Comparison of ENCODE assay signal across 1 cellular context in the genomic region with DNA sequence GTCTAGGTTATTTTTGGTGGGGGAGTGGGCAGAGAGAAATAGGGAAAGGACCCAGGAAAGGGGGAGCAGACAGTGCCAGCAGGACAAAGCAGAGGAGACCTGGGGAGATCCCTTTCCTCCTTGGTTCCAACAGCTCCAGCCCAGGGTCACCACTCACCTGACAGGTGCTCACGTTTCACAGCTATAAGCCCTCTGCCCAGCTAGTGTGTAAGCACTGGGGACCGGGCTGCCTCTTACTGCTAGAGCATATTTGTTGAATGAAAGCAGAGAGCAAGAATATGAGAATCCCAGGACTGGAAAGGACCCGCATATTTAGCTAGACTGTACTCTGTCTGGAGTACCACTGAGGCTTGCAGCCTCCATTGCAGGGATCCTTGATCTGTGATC.
TF ChIP-seq lines count a peak whose summit lies in the region.

No MANE protein-coding gene starts in this region.

TF ChIP-seq in IMR-90, 13 proteins besides CTCF, POLR2A, EP300 and RAD21 (continued from another document):
- TF ChIP-seq, protein P1, sequence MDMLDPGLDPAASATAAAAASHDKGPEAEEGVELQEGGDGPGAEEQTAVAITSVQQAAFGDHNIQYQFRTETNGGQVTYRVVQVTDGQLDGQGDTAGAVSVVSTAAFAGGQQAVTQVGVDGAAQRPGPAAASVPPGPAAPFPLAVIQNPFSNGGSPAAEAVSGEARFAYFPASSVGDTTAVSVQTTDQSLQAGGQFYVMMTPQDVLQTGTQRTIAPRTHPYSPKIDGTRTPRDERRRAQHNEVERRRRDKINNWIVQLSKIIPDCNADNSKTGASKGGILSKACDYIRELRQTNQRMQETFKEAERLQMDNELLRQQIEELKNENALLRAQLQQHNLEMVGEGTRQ (IDR thresholded peaks at IDR 0.05; ENCODE audit: low read depth, low read length), result no peak
